In the genomic region with DNA sequence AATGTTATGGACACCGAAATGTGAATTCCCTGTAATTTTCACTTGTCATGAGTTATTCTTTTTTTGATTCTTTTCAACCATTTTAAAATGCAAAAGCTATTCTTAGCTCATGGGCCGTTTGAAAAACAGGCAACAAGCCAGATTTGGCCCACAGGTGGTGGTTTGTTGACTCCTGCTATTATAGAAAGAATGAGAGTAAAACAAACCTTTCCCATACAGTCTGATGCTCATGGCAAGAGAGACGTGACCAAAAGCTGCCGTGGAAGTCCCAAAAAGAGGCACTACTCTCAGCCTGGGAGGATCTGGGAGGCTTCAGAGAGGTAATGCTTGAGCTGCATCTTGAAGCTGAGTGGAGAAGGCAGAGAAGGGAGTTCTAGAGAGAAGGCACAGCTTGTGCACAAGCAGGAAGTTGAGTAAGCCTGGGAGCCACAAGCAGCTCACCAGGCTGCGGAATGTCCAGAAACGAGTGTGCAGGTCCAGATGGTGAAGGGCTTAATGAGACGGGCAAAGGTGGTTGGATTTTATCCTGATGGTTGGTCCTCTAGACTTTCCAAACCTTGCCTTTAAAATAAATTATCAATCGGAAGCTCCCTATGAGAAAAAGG, we compare ENCODE assay signal across 1 cellular context.
TF ChIP-seq lines count a peak whose summit lies in the region.

No MANE protein-coding gene starts in this region.

TF ChIP-seq in HepG2, 621 proteins besides CTCF, POLR2A, EP300 and RAD21 (continued from another document):
- TF ChIP-seq ZBTB7B (CRISPR knock-in tag; IDR thresholded peaks at IDR 0.05): no peak
